23 cellular contexts compared by ENCODE assay signal in genomic region chr2:54626884-54627283, GRCh38.
A peak's percentile ranks its signal among the peaks of the same experiment; 100 is the strongest.
DNase-seq lines count a peak whose midpoint lies in the region; ATAC-seq and TF ChIP-seq lines count a peak whose summit lies in the region.
"Had no signal": no experiment of that assay in that cellular context is flagged by ENCODE, and none has a peak within 500 bp of the region (broad histone marks: within the 10 kb centered on the region; RNA-seq: fewer than 3 reads in every experiment).

No MANE protein-coding gene starts in this region.

- no peaks in the 10 kb centered on the region for H3K27me3 Mint-ChIP-seq in natural killer cell (ENCODE audit: low read depth in 2 of 2)
- no peaks in the 10 kb centered on the region for H3K27me3 Mint-ChIP-seq in natural killer cell treated with Interleukin-12 subunit alpha and Interleukin-12 subunit beta and Interleukin-15 and Interleukin-18, amount 100 ng/mL, for 72 hours
- H3K27me3 Mint-ChIP-seq in nephron progenitor cell (ENCODE audit: low read depth, poor library complexity), result no peaks in the 10 kb centered on the region
- H3K27me3 Mint-ChIP-seq: activated CD4-positive, alpha-beta T cell treated with anti-CD3 and anti-CD28 coated beads, Interleukin-2, amount 10 ng/mL, durations not matched to agents 24 days and 14 days; naive B cell; stimulated activated naive CD8-positive, alpha-beta T cell treated with anti-CD3 and anti-CD28 coated beads, Interleukin-15, Interleukin-2, amounts not matched to agents 100 ng/mL and 50 ng/mL, for 24 hours; T-cell had no signal

- DNase-seq in natural killer cell, result no peak
- no peak for DNase-seq in natural killer cell treated with Interleukin-12 subunit alpha and Interleukin-12 subunit beta and Interleukin-15 and Interleukin-18, amount 100 ng/mL, for 72 hours (ENCODE audit: low spot score)
- no peak for DNase-seq in caudate nucleus (lab: John Stamatoyannopoulos, UW)
- no peak for DNase-seq in nephron progenitor cell
- DNase-seq in uterus, result no peak
- no peak for DNase-seq in ovary
- DNase-seq in central memory CD4-positive, alpha-beta T cell, result no peak
- DNase-seq in stimulated activated CD4-positive, alpha-beta T cell treated with anti-CD3 and anti-CD28 coated beads, Interleukin-1b, Interleukin-23, amount 100 ng/mL, for 48 hours, result no peak
- DNase-seq: activated CD4-positive, alpha-beta T cell treated with anti-CD3 and anti-CD28 coated beads, Interleukin-2, amount 10 ng/mL, durations not matched to agents 24 days and 14 days; activated naive CD4-positive, alpha-beta T cell treated with Interleukin-2 at 50 U/mL for 16 hours; DND-41; HCEC 1CT; head of caudate nucleus; Karpas-422; naive B cell; NCI-H1092; NCI-H1930; NCI-H226; PC-3; SIG-M5; T-cell had no signal

- H3K4me3 ChIP-seq in uterus, result no peak overlapping the region
- no peak overlapping the region for H3K4me3 ChIP-seq in ovary
- H3K4me3 ChIP-seq: coronary artery had no signal

- no peak for TF ChIP-seq EP300 in ovary (IDR thresholded peaks at IDR 0.05)

- no peak for TF ChIP-seq CTCF in natural killer cell (IDR thresholded peaks at IDR 0.05)
- no peak for TF ChIP-seq CTCF in nephron progenitor cell (IDR thresholded peaks at IDR 0.05)
- no peak for TF ChIP-seq CTCF in uterus (IDR thresholded peaks at IDR 0.05)
- TF ChIP-seq CTCF in ovary (IDR thresholded peaks at IDR 0.05), result no peak

- no peak for TF ChIP-seq POLR2A in uterus (IDR thresholded peaks at IDR 0.05)
- no peak for TF ChIP-seq POLR2A in ovary (IDR thresholded peaks at IDR 0.05)

- no peaks in the 10 kb centered on the region for H3K27me3 ChIP-seq in uterus
- no peaks in the 10 kb centered on the region for H3K27me3 ChIP-seq in ovary

- H3K4me3 Mint-ChIP-seq in natural killer cell, result no peak overlapping the region
- H3K4me3 Mint-ChIP-seq in natural killer cell treated with Interleukin-12 subunit alpha and Interleukin-12 subunit beta and Interleukin-15 and Interleukin-18, amount 100 ng/mL, for 72 hours, result no peak overlapping the region
- H3K4me3 Mint-ChIP-seq in nephron progenitor cell, result no peak overlapping the region
- H3K4me3 Mint-ChIP-seq: activated CD4-positive, alpha-beta T cell treated with anti-CD3 and anti-CD28 coated beads, Interleukin-2, amount 10 ng/mL, durations not matched to agents 24 days and 14 days; naive B cell; stimulated activated naive CD8-positive, alpha-beta T cell treated with anti-CD3 and anti-CD28 coated beads, Interleukin-15, Interleukin-2, amounts not matched to agents 100 ng/mL and 50 ng/mL, for 24 hours; T-cell had no signal

- H3K27ac Mint-ChIP-seq in natural killer cell (peak overlapping the region; percentile 30 to 32), nephron progenitor cell (peak overlapping the region; percentile 60)
- peak overlapping the region in 1 of 2 donors; percentile 38 for H3K27ac Mint-ChIP-seq in natural killer cell treated with Interleukin-12 subunit alpha and Interleukin-12 subunit beta and Interleukin-15 and Interleukin-18, amount 100 ng/mL, for 72 hours
- H3K27ac Mint-ChIP-seq: activated CD4-positive, alpha-beta T cell treated with anti-CD3 and anti-CD28 coated beads, Interleukin-2, amount 10 ng/mL, durations not matched to agents 24 days and 14 days; stimulated activated naive CD8-positive, alpha-beta T cell treated with anti-CD3 and anti-CD28 coated beads, Interleukin-15, Interleukin-2, amounts not matched to agents 100 ng/mL and 50 ng/mL, for 24 hours had no signal

- intact Hi-C loops in natural killer cell (cut with micrococcal nuclease) (no loop called here), uterus (cut with DNase I; ENCODE audit: low total_unique reads) (no loop called here), ovary (cut with DNase I) (no loop called here)

- H3K9me3 ChIP-seq in uterus (no peaks in the 10 kb centered on the region), ovary (no peaks in the 10 kb centered on the region)

- H3K27ac ChIP-seq in caudate nucleus (ENCODE audit: low read depth, low read length) (peak overlapping the region; percentile 2), uterus (peak overlapping the region; percentile 3 to 10), ovary (no peak overlapping the region)

- H3K36me3 ChIP-seq in uterus (no peaks in the 10 kb centered on the region), ovary (no peaks in the 10 kb centered on the region)

- H3K36me3 Mint-ChIP-seq in natural killer cell (peaks cover 41% of the 10 kb centered on the region), nephron progenitor cell (ENCODE audit: low read depth) (peaks cover 76% of the 10 kb centered on the region)
- H3K36me3 Mint-ChIP-seq in natural killer cell treated with Interleukin-12 subunit alpha and Interleukin-12 subunit beta and Interleukin-15 and Interleukin-18, amount 100 ng/mL, for 72 hours, result peaks cover 4% of the 10 kb centered on the region

- 97 to 99% (median 98%) methylated on average over 2 of the region's 2 CpGs for WGBS in ovary, 3 donors

- H3K4me1 Mint-ChIP-seq in natural killer cell, result no peaks in the 10 kb centered on the region
- peaks cover 0 to 10% of the 10 kb centered on the region in 2 donors for H3K4me1 Mint-ChIP-seq in natural killer cell treated with Interleukin-12 subunit alpha and Interleukin-12 subunit beta and Interleukin-15 and Interleukin-18, amount 100 ng/mL, for 72 hours (ENCODE audit: low read depth in 2 of 2)
- no peaks in the 10 kb centered on the region for H3K4me1 Mint-ChIP-seq in nephron progenitor cell

- H3K4me1 ChIP-seq in uterus (no peaks in the 10 kb centered on the region), ovary (ENCODE audit: insufficient read depth) (peaks cover 6% of the 10 kb centered on the region)

- H3K9me3 Mint-ChIP-seq in natural killer cell, result no peaks in the 10 kb centered on the region
- H3K9me3 Mint-ChIP-seq in natural killer cell treated with Interleukin-12 subunit alpha and Interleukin-12 subunit beta and Interleukin-15 and Interleukin-18, amount 100 ng/mL, for 72 hours, result no peaks in the 10 kb centered on the region
- no peaks in the 10 kb centered on the region for H3K9me3 Mint-ChIP-seq in nephron progenitor cell
- H3K9me3 Mint-ChIP-seq: activated CD4-positive, alpha-beta T cell treated with anti-CD3 and anti-CD28 coated beads, Interleukin-2, amount 10 ng/mL, durations not matched to agents 24 days and 14 days; naive B cell; stimulated activated naive CD8-positive, alpha-beta T cell treated with anti-CD3 and anti-CD28 coated beads, Interleukin-15, Interleukin-2, amounts not matched to agents 100 ng/mL and 50 ng/mL, for 24 hours; T-cell had no signal

- ATAC-seq in natural killer cell, result no peak
- no peak for ATAC-seq in natural killer cell treated with Interleukin-12 subunit alpha and Interleukin-12 subunit beta and Interleukin-15 and Interleukin-18, amount 100 ng/mL, for 72 hours
- ATAC-seq: PC-3, T-cell had no signal

Comparison
In these comparisons a context has a peak if more than half of its experiments do, and no peak if none do; other contexts are left out.
1. H3K27ac ChIP-seq: peak in caudate nucleus (single experiment) and uterus (2 of 2); none in ovary (0 of 2).